9 cellular contexts compared by ENCODE assay signal in the genomic region with DNA sequence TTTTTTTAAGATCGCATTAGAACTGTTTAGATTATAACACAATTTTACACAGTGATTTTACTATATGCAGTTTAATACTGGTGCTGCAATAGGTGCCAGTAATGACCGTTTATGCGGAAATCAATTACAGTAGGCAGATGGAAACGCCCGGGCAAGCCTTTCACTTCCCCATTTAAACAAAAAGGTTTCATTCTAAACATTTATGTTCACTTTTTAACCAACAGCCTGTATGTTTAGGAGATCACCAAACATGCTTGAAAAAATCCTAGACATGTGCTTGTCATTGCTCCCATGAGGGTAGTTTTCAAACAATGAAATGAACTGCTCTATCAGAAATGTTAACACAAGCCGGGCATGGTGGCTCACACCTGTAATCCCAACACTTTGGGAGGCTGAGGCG. TPM values are rescaled to one million over a fixed set of nuclear protein-coding genes. Genes with fewer than 3 reads are reported as not detected.
A peak's percentile ranks its signal among the peaks of the same experiment; 100 is the strongest.
DNase-seq lines count a peak whose midpoint lies in the region; ATAC-seq and TF ChIP-seq lines count a peak whose summit lies in the region.
"Had no signal": no experiment of that assay in that cellular context is flagged by ENCODE, and none has a peak within 500 bp of the region (broad histone marks: within the 10 kb centered on the region; RNA-seq: fewer than 3 reads in every experiment).

No MANE protein-coding gene starts in this region.

- POLR2A ChIA-PET in activated CD4-positive, alpha-beta memory T cell treated with anti-CD3 and anti-CD28 coated beads for 36 hours (lab: Charles Lee), result no interaction called here

- peak overlapping the region; percentile 22 to 67 (median 52) for H3K4me3 Mint-ChIP-seq in CD4-positive, CD25-positive, alpha-beta regulatory T cell
- peak overlapping the region; percentile 29 for H3K4me3 Mint-ChIP-seq in activated CD4-positive, alpha-beta memory T cell treated with anti-CD3 and anti-CD28 coated beads for 36 hours

- H3K27me3 ChIP-seq in CD4-positive, CD25-positive, alpha-beta regulatory T cell (ENCODE audit: control insufficient read depth, insufficient read depth, low read length), result no peaks in the 10 kb centered on the region
- H3K27me3 ChIP-seq in gastroesophageal sphincter (no peaks in the 10 kb centered on the region), aorta (ENCODE audit: control insufficient read depth in 1 of 2, insufficient read depth in 2 of 2, low read length in 1 of 2) (no peaks in the 10 kb centered on the region)

- 94 to 100% methylated on average over 1 to 6 of the region's 7 CpGs for WGBS in mesodermal cell (ENCODE audit: insufficient coverage in 2 of 2), 2 experiments
- WGBS in gastroesophageal sphincter (ENCODE audit: low coverage in 1 of 2), 2 donors, result 39 to 56% methylated on average over 4 to 6 of the region's 7 CpGs
- WGBS in aorta, 2 donors, result 78 to 82% methylated on average over 7 of the region's 7 CpGs

- intact Hi-C loops in activated CD4-positive, alpha-beta memory T cell treated with anti-CD3 and anti-CD28 coated beads for 36 hours (cut with micrococcal nuclease), result loop anchor here (5.0 to 10.0 kb wide), 5 partner anchors 111 to 914 kb away; a partner anchor contains a TSS
- intact Hi-C loops in aorta (cut with DNase I), result no loop called here

- peaks cover 20% of the 10 kb centered on the region for H3K36me3 ChIP-seq in CD4-positive, CD25-positive, alpha-beta regulatory T cell (ENCODE audit: control insufficient read depth, insufficient read depth, low read length)
- H3K36me3 ChIP-seq in mesodermal cell (ENCODE audit: control insufficient read depth, insufficient read depth, low read length) (peaks cover 45% of the 10 kb centered on the region), gastroesophageal sphincter (peaks cover 0 to 25% of the 10 kb centered on the region in 2 donors), aorta (ENCODE audit: control insufficient read depth in 1 of 2, insufficient read depth in 2 of 2, low read length in 1 of 2) (no peaks in the 10 kb centered on the region)

- no peak for TF ChIP-seq EP300 in gastroesophageal sphincter (IDR thresholded peaks at IDR 0.05)

- H3K4me1 Mint-ChIP-seq in CD4-positive, CD25-positive, alpha-beta regulatory T cell, result peaks cover 25 to 66% (median 49%) of the 10 kb centered on the region in 4 donors
- peaks cover 51% of the 10 kb centered on the region for H3K4me1 Mint-ChIP-seq in activated CD4-positive, alpha-beta memory T cell treated with anti-CD3 and anti-CD28 coated beads for 36 hours (ENCODE audit: low read depth)

- TF ChIP-seq CTCF in gastroesophageal sphincter (IDR thresholded peaks at IDR 0.05), result no peak

- H3K9me3 Mint-ChIP-seq in CD4-positive, CD25-positive, alpha-beta regulatory T cell, result no peaks in the 10 kb centered on the region
- H3K9me3 Mint-ChIP-seq in activated CD4-positive, alpha-beta memory T cell treated with anti-CD3 and anti-CD28 coated beads for 36 hours, result no peaks in the 10 kb centered on the region

- peak overlapping the region; percentile 52 for H3K4me3 ChIP-seq in CD4-positive, CD25-positive, alpha-beta regulatory T cell (ENCODE audit: low read depth, low read length)
- H3K4me3 ChIP-seq in mesodermal cell (ENCODE audit: extremely low read depth, insufficient read depth, low read length, poor library complexity, severe bottlenecking) (no peak overlapping the region), gastroesophageal sphincter (no peak overlapping the region), aorta (ENCODE audit: low read length in 2 of 2) (no peak overlapping the region)

- no peak for TF ChIP-seq POLR2A in gastroesophageal sphincter (IDR thresholded peaks at IDR 0.05)

- no peak for ATAC-seq in CD4-positive, CD25-positive, alpha-beta regulatory T cell (ENCODE audit: low read depth in 2 of 2)
- ATAC-seq in GM21529 (IDR thresholded peaks at IDR 0.05; ENCODE audit: unreplicated experiment) (peak; percentile 23), gastroesophageal sphincter (no peak), aorta (ENCODE audit: low FRiP score) (no peak)

- H3K36me3 Mint-ChIP-seq in CD4-positive, CD25-positive, alpha-beta regulatory T cell, result peaks cover 13% of the 10 kb centered on the region
- peaks cover 27% of the 10 kb centered on the region for H3K36me3 Mint-ChIP-seq in activated CD4-positive, alpha-beta memory T cell treated with anti-CD3 and anti-CD28 coated beads for 36 hours

- H3K27me3 Mint-ChIP-seq in CD4-positive, CD25-positive, alpha-beta regulatory T cell, result no peaks in the 10 kb centered on the region
- no peaks in the 10 kb centered on the region for H3K27me3 Mint-ChIP-seq in activated CD4-positive, alpha-beta memory T cell treated with anti-CD3 and anti-CD28 coated beads for 36 hours

- peak in 1 of 3 donors; percentile 7 for DNase-seq in CD4-positive, CD25-positive, alpha-beta regulatory T cell
- no peak for DNase-seq in activated CD4-positive, alpha-beta memory T cell treated with anti-CD3 and anti-CD28 coated beads for 36 hours
- DNase-seq in stimulated activated CD4-positive, alpha-beta T cell treated with anti-CD3 and anti-CD28 coated beads, Interleukin-1b, Interleukin-23, amount 100 ng/mL, for 48 hours, result no peak
- DNase-seq in DMS 273 (lab: John Stamatoyannopoulos, UW; ENCODE audit: unreplicated experiment) (no peak), aorta (no peak)
- DNase-seq: NCI-H526 treated with DMSO at 0.1 percent for 48 hours had no signal

- H3K27ac ChIP-seq in CD4-positive, CD25-positive, alpha-beta regulatory T cell (ENCODE audit: insufficient read depth, low read length, poor library complexity, severe bottlenecking), result no peak overlapping the region
- H3K27ac ChIP-seq in mesodermal cell (ENCODE audit: low read depth, low read length, severe bottlenecking) (peak overlapping the region; percentile 57), gastroesophageal sphincter (peak overlapping the region in 1 of 4 donors; percentile 28), aorta (ENCODE audit: low read depth in 1 of 2, low read length in 2 of 2) (no peak overlapping the region)

- CTCF ChIA-PET in activated CD4-positive, alpha-beta memory T cell treated with anti-CD3 and anti-CD28 coated beads for 36 hours (lab: Charles Lee), result no interaction called here

- H3K9me3 ChIP-seq in CD4-positive, CD25-positive, alpha-beta regulatory T cell (ENCODE audit: control insufficient read depth in 2 of 2, low read length in 2 of 2), result no peaks in the 10 kb centered on the region
- no peaks in the 10 kb centered on the region for H3K9me3 ChIP-seq in mesodermal cell (ENCODE audit: control insufficient read depth, low read length)
- H3K9me3 ChIP-seq in gastroesophageal sphincter, result no peaks in the 10 kb centered on the region
- H3K9me3 ChIP-seq in aorta (ENCODE audit: control insufficient read depth, low read length), result no peaks in the 10 kb centered on the region

- H3K4me1 ChIP-seq in CD4-positive, CD25-positive, alpha-beta regulatory T cell (ENCODE audit: control insufficient read depth, insufficient read depth, low read length, poor library complexity, severe bottlenecking), result peaks cover 43% of the 10 kb centered on the region
- H3K4me1 ChIP-seq in mesodermal cell (ENCODE audit: control insufficient read depth, insufficient read depth, low read length, poor library complexity, severe bottlenecking), result peaks cover 14% of the 10 kb centered on the region
- peaks cover 5 to 63% (median 8%) of the 10 kb centered on the region in 3 donors for H3K4me1 ChIP-seq in gastroesophageal sphincter
- H3K4me1 ChIP-seq in aorta (ENCODE audit: control insufficient read depth in 1 of 2, insufficient read depth in 2 of 2, low read length in 2 of 2), result no peaks in the 10 kb centered on the region

- H3K27ac Mint-ChIP-seq in CD4-positive, CD25-positive, alpha-beta regulatory T cell, result peak overlapping the region in 2 of 3 donors; percentile 20 to 91
- H3K27ac Mint-ChIP-seq in activated CD4-positive, alpha-beta memory T cell treated with anti-CD3 and anti-CD28 coated beads for 36 hours, result peak overlapping the region; percentile 68

RNA-seq across cellular contexts. Expression of a gene that starts 2.7 kb away (rescaled TPM):
- 98.8 TPM for total RNA-seq in CD4-positive, CD25-positive, alpha-beta regulatory T cell
- polyA plus RNA-seq in CD4-positive, CD25-positive, alpha-beta regulatory T cell, result 100 to 1,000 TPM in 1 of 4 donors, 10 to 100 TPM in 3; 88.6 to 103 (median 93.6) TPM
- 10 to 100 TPM; 55.2 to 58.0 TPM for total RNA-seq in activated CD4-positive, alpha-beta memory T cell treated with anti-CD3 and anti-CD28 coated beads for 36 hours
- polyA plus RNA-seq in mesodermal cell (2013, experiment 1 of 2), result 38.4 TPM
- polyA plus RNA-seq in mesodermal cell (2013, experiment 2 of 2), result 42.2 TPM
- total RNA-seq in gastroesophageal sphincter (100 to 1,000 TPM; 172 to 218 (median 190) TPM), aorta (10 to 100 TPM; 85.8 to 90.5 TPM)
- 10 to 100 TPM; 33.0 to 47.7 TPM for polyA plus RNA-seq in aorta

RNA-seq across cellular contexts. Expression of a gene that starts 29.1 kb away (rescaled TPM):
- 61.5 TPM for total RNA-seq in CD4-positive, CD25-positive, alpha-beta regulatory T cell
- polyA plus RNA-seq in CD4-positive, CD25-positive, alpha-beta regulatory T cell, result 100 to 1,000 TPM; 119 to 174 (median 135) TPM
- total RNA-seq in activated CD4-positive, alpha-beta memory T cell treated with anti-CD3 and anti-CD28 coated beads for 36 hours, result 100 to 1,000 TPM; 165 to 167 TPM
- 115 TPM for polyA plus RNA-seq in mesodermal cell (2013, experiment 1 of 2)
- 141 TPM for polyA plus RNA-seq in mesodermal cell (2013, experiment 2 of 2)
- total RNA-seq in gastroesophageal sphincter (10 to 100 TPM; 31.8 to 66.3 (median 38.6) TPM), aorta (10 to 100 TPM; 63.5 to 79.3 TPM)
- 10 to 100 TPM; 59.1 to 71.3 TPM for polyA plus RNA-seq in aorta
